In genomic region chr9:20197976-20198685, GRCh38 we compare ENCODE assay signal across 13 cellular contexts.
A peak's percentile ranks its signal among the peaks of the same experiment; 100 is the strongest.
DNase-seq lines count a peak whose midpoint lies in the region; ATAC-seq and TF ChIP-seq lines count a peak whose summit lies in the region.
"Had no signal": no experiment of that assay in that cellular context is flagged by ENCODE, and none has a peak within 500 bp of the region (broad histone marks: within the 10 kb centered on the region; RNA-seq: fewer than 3 reads in every experiment).

No MANE protein-coding gene starts in this region.

- TF ChIP-seq CTCF in C4-2B (conservative IDR thresholded peaks at IDR 0.05) (peak; percentile 31), PC-3 (conservative IDR thresholded peaks at IDR 0.05; ENCODE audit: low read depth, low read length) (no peak), osteoblast (IDR thresholded peaks at IDR 0.05; ENCODE audit: extremely low read depth, low read depth, low read length) (no peak)

- no TSS peak for BruUV-seq in PC-3 (replicated peaks; lab: Mats Ljungman, UMichigan)

- H3K27me3 ChIP-seq in PC-3 (ENCODE audit: low read length) = peaks cover 24% of the 10 kb centered on the region
- H3K27me3 ChIP-seq in osteoblast (ENCODE audit: insufficient read depth, low read length) = peaks cover 5% of the 10 kb centered on the region
- H3K27me3 ChIP-seq: BE2C, body of pancreas had no signal

- H3K36me3 ChIP-seq in PC-3 (ENCODE audit: low read depth, low read length) (no peaks in the 10 kb centered on the region), osteoblast (ENCODE audit: insufficient read depth, low read length) (no peaks in the 10 kb centered on the region)
- H3K36me3 ChIP-seq: BE2C, thoracic aorta had no signal

- H2AFZ ChIP-seq in PC-3 (ENCODE audit: low read length) = no peak overlapping the region
- H2AFZ ChIP-seq in osteoblast (ENCODE audit: low read length) = no peak overlapping the region

- H3K9ac ChIP-seq in PC-3 (ENCODE audit: low read length) = no peak overlapping the region

- ATAC-seq in GM19468 (IDR thresholded peaks at IDR 0.05; ENCODE audit: extremely low read depth, unreplicated experiment) (peak; percentile 46), PC-3 (peak; percentile 70)
- ATAC-seq: activated CD8-positive, alpha-beta memory T cell treated with anti-CD3 and anti-CD28 coated beads, Interleukin-2, amount 10 ng/mL, durations not matched to agents 7 days and 5 days; body of pancreas had no signal

- H3K27ac ChIP-seq in C4-2B (peak overlapping the region; percentile 10; the same call in 1 of the 2 replicates), PC-3 (ENCODE audit: low read length) (no peak overlapping the region), osteoblast (ENCODE audit: low read depth, low read length) (no peak overlapping the region)
- H3K27ac ChIP-seq: body of pancreas, thoracic aorta had no signal

- no peaks in the 10 kb centered on the region for H3F3A ChIP-seq in PC-3 (ENCODE audit: low read length, unreplicated experiment)

- peak overlapping the region; percentile 54; the same call in 1 of the 2 replicates for H3K4me2 ChIP-seq in PC-3 (ENCODE audit: low read length)
- H3K4me2 ChIP-seq in osteoblast (ENCODE audit: insufficient read depth, low read length) = no peak overlapping the region

- intact Hi-C loops in PC-3 (cut with micrococcal nuclease) = no loop called here

- H3K4me3 ChIP-seq in PC-3 (ENCODE audit: low read length) = no peak overlapping the region
- H3K4me3 ChIP-seq in osteoblast (ENCODE audit: insufficient read depth, low read length) = no peak overlapping the region
- H3K4me3 ChIP-seq: body of pancreas, thoracic aorta had no signal

- H4K20me1 ChIP-seq in PC-3 (ENCODE audit: low read length) (no peaks in the 10 kb centered on the region), osteoblast (ENCODE audit: insufficient read depth, low read length) (no peaks in the 10 kb centered on the region)

- H3K9me3 ChIP-seq in PC-3 (ENCODE audit: low read length) = no peaks in the 10 kb centered on the region
- no peaks in the 10 kb centered on the region for H3K9me3 ChIP-seq in osteoblast (ENCODE audit: low read depth, low read length)
- H3K9me3 ChIP-seq: BE2C, body of pancreas had no signal

- POLR2A ChIA-PET in PC-3 (lab: Charles Lee; ENCODE audit: unreplicated experiment) = no interaction called here

- CTCF ChIA-PET in PC-3 (lab: Charles Lee) = no interaction called here

- H3K4me1 ChIP-seq in PC-3 (ENCODE audit: insufficient read depth, low read length) = peaks cover 6% of the 10 kb centered on the region; the same call in 1 of the 2 replicates
- no peaks in the 10 kb centered on the region for H3K4me1 ChIP-seq in osteoblast (ENCODE audit: insufficient read depth, low read length)
- H3K4me1 ChIP-seq: BE2C had no signal

- H3K9me2 ChIP-seq in PC-3 (replicated peaks; ENCODE audit: low read length) = no peaks in the 10 kb centered on the region

- H3K79me2 ChIP-seq in PC-3 (ENCODE audit: low read length) (no peaks in the 10 kb centered on the region), osteoblast (ENCODE audit: insufficient read depth, low read length) (no peaks in the 10 kb centered on the region)

- DNase-seq in PC-3 (peak; percentile 65), islet precursor cell (peak; percentile 93), osteoblast (ENCODE audit: insufficient read length, low spot score, missing footprints) (no peak), dermis blood vessel endothelial cell (no peak), amygdala (lab: John Stamatoyannopoulos, UW) (no peak), putamen (ENCODE audit: low spot score) (no peak)
- DNase-seq: activated CD8-positive, alpha-beta memory T cell treated with anti-CD3 and anti-CD28 coated beads, Interleukin-2, amount 10 ng/mL, durations not matched to agents 7 days and 5 days; BE2C; NCI-H1417 treated with DMSO at 0.1 percent for 48 hours had no signal

Comparison
In these comparisons a context has a peak if more than half of its experiments do, and no peak if none do; other contexts are left out.
1. DNase-seq: peak in PC-3 (single experiment) and islet precursor cell (single experiment); none in osteoblast (single experiment), dermis blood vessel endothelial cell (single experiment), amygdala (0 of 56) and putamen (single experiment).